8 cellular contexts compared by ENCODE assay signal in the genomic region with DNA sequence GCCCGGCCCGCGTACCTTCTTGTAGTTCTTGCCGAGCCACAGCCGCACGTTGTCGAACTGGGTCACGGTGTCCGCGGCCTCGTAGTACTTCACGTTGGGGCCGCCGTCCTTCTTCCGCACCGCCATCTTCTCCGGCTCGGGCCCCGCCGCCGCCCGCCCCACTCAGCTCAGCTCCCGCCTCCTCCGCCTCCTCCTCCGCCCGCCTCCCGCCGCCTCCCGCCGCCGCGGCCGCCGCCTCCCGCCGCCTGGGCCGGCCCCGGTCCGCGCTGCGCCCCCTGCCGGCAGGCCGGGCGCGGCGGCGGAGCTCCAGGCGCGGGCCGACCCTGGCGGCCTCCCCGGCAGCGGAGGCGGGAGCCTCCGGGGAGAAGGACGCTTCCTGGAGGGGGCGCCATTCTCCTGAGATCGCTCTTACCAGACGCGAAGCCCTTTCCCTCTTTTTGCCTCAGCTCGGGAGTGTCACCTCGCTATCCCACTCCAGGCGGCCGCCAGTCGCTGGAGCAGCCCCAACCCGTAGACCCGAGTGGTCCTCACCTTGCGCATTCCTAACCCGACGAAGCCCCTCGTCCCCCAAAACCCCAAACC. TPM values are rescaled to one million over a fixed set of nuclear protein-coding genes. Genes with fewer than 3 reads are reported as not detected.
A peak's percentile ranks its signal among the peaks of the same experiment; 100 is the strongest.
DNase-seq lines count a peak whose midpoint lies in the region; ATAC-seq and TF ChIP-seq lines count a peak whose summit lies in the region.

A gene (minus strand): TSS at position 148 of the 582 bp plus-strand sequence. CDS start 22 bp downstream, at position 126.

- H3K27me3 ChIP-seq in HUES64 (ENCODE audit: insufficient read depth, low read length), result no peaks in the 10 kb centered on the region

- peak within 1 kb of the TSS; percentile 90 for H3K9ac ChIP-seq in HUES64 (ENCODE audit: low read depth, low read length)

- CTCF ChIA-PET in OCI-LY7 (lab: Charles Lee; ENCODE audit: unreplicated experiment), result interaction anchor here (0.5 to 2.5 kb wide), 14 partner anchors 19 to 1708 kb away, joined by 3 to 23 read pairs (median 6); a partner anchor contains a TSS

- H3K9me3 ChIP-seq in HUES64 (ENCODE audit: insufficient read depth, low read depth, low read length) (no peaks in the 10 kb centered on the region), OCI-LY7 (ENCODE audit: low read length) (no peaks in the 10 kb centered on the region)

- peak within 1 kb of the TSS; percentile 96 for H3K4me3 ChIP-seq in HUES64 (ENCODE audit: low read length)
- peak within 1 kb of the TSS; percentile 79 for H3K4me3 ChIP-seq in OCI-LY7 (ENCODE audit: low read depth, low read length, poor library complexity, severe bottlenecking)
- H3K4me3 ChIP-seq in epithelial cell of proximal tubule (ENCODE audit: low read depth, low read length), result peak within 1 kb of the TSS; percentile 92

- DNase-seq in COLO668 (lab: John Stamatoyannopoulos, UW; ENCODE audit: unreplicated experiment), result peak; percentile 88
- DNase-seq in OCI-LY7 (ENCODE audit: low spot score), result peak; percentile 90
- DNase-seq in activated T-cell treated with anti-CD3 and anti-CD28 coated beads for 4 hours, result peak; percentile 70
- DNase-seq in epithelial cell of proximal tubule (ENCODE audit: low read depth), result peak; percentile 7
- peak; percentile 89 for DNase-seq in mucosa of gallbladder (ENCODE audit: low spot score)
- DNase-seq in stimulated activated CD8-positive, alpha-beta memory T cell treated with anti-CD3 and anti-CD28 coated beads, Interleukin-4, amount 100 ng/mL, for 24 hours (ENCODE audit: low read depth), result peak; percentile 77

- ATAC-seq in GM21360 (IDR thresholded peaks at IDR 0.05; ENCODE audit: unreplicated experiment), result peak; percentile 66

- H3K4me1 ChIP-seq in HUES64 (ENCODE audit: insufficient read depth, low read length), result peaks cover 11% of the 10 kb centered on the region
- peaks cover 40% of the 10 kb centered on the region for H3K4me1 ChIP-seq in OCI-LY7 (ENCODE audit: insufficient read depth, low read length, poor library complexity, severe bottlenecking)

- BruUV-seq in OCI-LY7 (replicated peaks; lab: Mats Ljungman, UMichigan), result no TSS peak

- H2AFZ ChIP-seq in OCI-LY7 (ENCODE audit: low read length), result peak within 1 kb of the TSS; percentile 91

- TF ChIP-seq CTCF in OCI-LY7 (conservative IDR thresholded peaks at IDR 0.05; ENCODE audit: low read length), result peak; percentile 77
- TF ChIP-seq CTCF in epithelial cell of proximal tubule (conservative IDR thresholded peaks at IDR 0.05; ENCODE audit: low read depth, low read length), result peak; percentile 59

- H3K27ac ChIP-seq in HUES64 (ENCODE audit: low read depth, low read length) (peak within 1 kb of the TSS; percentile 96), OCI-LY7 (ENCODE audit: low read depth, low read length, poor library complexity, severe bottlenecking) (peak within 1 kb of the TSS; percentile 72)

- POLR2A ChIA-PET in OCI-LY7 (lab: Charles Lee), result interaction anchor here (0.5 to 3.4 kb wide), 13 partner anchors 9 to 1693 kb away, joined by 3 to 22 read pairs (median 4); a partner anchor contains a TSS

- H3K36me3 ChIP-seq in HUES64 (ENCODE audit: insufficient read depth, low read length), result peaks cover 29% of the 10 kb centered on the region
- peaks cover 30% of the 10 kb centered on the region for H3K36me3 ChIP-seq in OCI-LY7 (ENCODE audit: insufficient read depth, low read length)

- peak within 1 kb of the TSS; percentile 96 for H3K4me2 ChIP-seq in OCI-LY7 (ENCODE audit: low read length)

- under 1% methylated on average over 71 of the region's 71 CpGs for WGBS in HUES64

- H4K20me1 ChIP-seq in OCI-LY7 (ENCODE audit: insufficient read depth, low read length), result 0 out of 2 replicates have a peak, but pooled peaks cover 4% of the 10 kb centered on the region

- intact Hi-C loops in OCI-LY7 (cut with micrococcal nuclease; ENCODE audit: unreplicated experiment), result loop anchor here (1.0 to 5.0 kb wide), 5 partner anchors 31 to 451 kb away; a partner anchor contains a TSS

- H3K79me2 ChIP-seq in OCI-LY7 (ENCODE audit: insufficient read depth, low read depth, low read length), result peaks cover 31% of the 10 kb centered on the region

- H3K9me2 ChIP-seq in OCI-LY7 (ENCODE audit: insufficient read depth, low read length), result no peaks in the 10 kb centered on the region

RNA-seq across cellular contexts. Expression of the gene that starts here (rescaled TPM):
- 39.9 TPM for polyA plus RNA-seq in HUES64 (2013, experiment 1 of 2)
- polyA plus RNA-seq in HUES64 (2013, experiment 2 of 2), result 50.6 TPM
- 59.7 and 68.3 TPM in 2 replicates for total RNA-seq in OCI-LY7 (2014; rRNA removed; shearing (Covaris generic))
- total RNA-seq in OCI-LY7 (2022) (137 and 162 TPM in 2 replicates), epithelial cell of proximal tubule (34.9 and 43.9 TPM in 2 replicates), mucosa of gallbladder (115 TPM)

Comparison
In these comparisons a context has a peak if more than half of its experiments do, and no peak if none do; other contexts are left out.
1. Peak in every context shown above with its lines: DNase-seq, ATAC-seq, H3K4me3 ChIP-seq and H3K27ac ChIP-seq.
2. DNase-seq: peak in every context shown above with its lines; median percentile 90 in OCI-LY7; 89 in mucosa of gallbladder; 88 in COLO668; 77 in stimulated activated CD8-positive, alpha-beta memory T cell treated with anti-CD3 and anti-CD28 coated beads, Interleukin-4, amount 100 ng/mL, for 24 hours; 70 in activated T-cell treated with anti-CD3 and anti-CD28 coated beads for 4 hours; 7 in epithelial cell of proximal tubule.